In genomic region chr22:36301851-36302250, GRCh38 we compare ENCODE assay signal across 9 cellular contexts. TPM values are rescaled to one million over a fixed set of nuclear protein-coding genes. Genes with fewer than 3 reads are reported as not detected.
A peak's percentile ranks its signal among the peaks of the same experiment; 100 is the strongest.
DNase-seq lines count a peak whose midpoint lies in the region; ATAC-seq and TF ChIP-seq lines count a peak whose summit lies in the region.
"Had no signal": no experiment of that assay in that cellular context is flagged by ENCODE, and none has a peak within 500 bp of the region (broad histone marks: within the 10 kb centered on the region; RNA-seq: fewer than 3 reads in every experiment).

No MANE protein-coding gene starts in this region.

- CTCF ChIA-PET in T-cell (lab: Charles Lee), result interaction anchor here (0.7 to 2.9 kb wide), 6 partner anchors 8 to 185 kb away, joined by 3 to 26 read pairs (median 5); no protein-coding TSS in a partner anchor

- no peak for ATAC-seq in T-cell (replicated peaks in 1 of 4)
- peak; percentile 20 for ATAC-seq in stimulated activated naive B cell treated with anti-CD40 and anti-IgM and Interleukin-4, amounts not matched to agents 10 μg/mL and 1 μg/mL and 100 μg/mL, for 72 hours (replicated peaks)
- no peak for ATAC-seq in HG03342 (IDR thresholded peaks at IDR 0.05; ENCODE audit: unreplicated experiment)

- H3K4me3 Mint-ChIP-seq in activated T-cell treated with anti-CD3 and anti-CD28 coated beads, Interleukin-2, amount 50 U/mL, for 24 hours, result no peak overlapping the region
- no peak overlapping the region for H3K4me3 Mint-ChIP-seq in T-cell
- H3K4me3 Mint-ChIP-seq in stimulated activated naive B cell treated with anti-CD40 and anti-IgM and Interleukin-4, amounts not matched to agents 10 μg/mL and 1 μg/mL and 100 μg/mL, for 72 hours, result no peak overlapping the region
- H3K4me3 Mint-ChIP-seq: T-helper 1 cell treated with Interleukin-12 subunit alpha and Interleukin-12 subunit beta and Interleukin-4 antibody, amounts not matched to agents 30 μg/mL and 1 μg/mL, for 36 hours had no signal

- H3K4me3 ChIP-seq in fibroblast of mammary gland (ENCODE audit: control insufficient read depth, low read depth, low read length), result no peak overlapping the region

- H3K4me1 Mint-ChIP-seq in activated T-cell treated with anti-CD3 and anti-CD28 coated beads, Interleukin-2, amount 50 U/mL, for 24 hours (ENCODE audit: low read depth), result peaks cover 11% of the 10 kb centered on the region
- peaks cover 11 to 15% (median 12%) of the 10 kb centered on the region in 3 donors for H3K4me1 Mint-ChIP-seq in T-cell
- H3K4me1 Mint-ChIP-seq in stimulated activated naive B cell treated with anti-CD40 and anti-IgM and Interleukin-4, amounts not matched to agents 10 μg/mL and 1 μg/mL and 100 μg/mL, for 72 hours, result peaks cover 14 to 36% of the 10 kb centered on the region in 2 donors

- no peak for DNase-seq in activated T-cell treated with anti-CD3 and anti-CD28 coated beads, Interleukin-2, amount 50 U/mL, for 24 hours
- DNase-seq in activated T-cell treated with anti-CD3 and anti-CD28 coated beads for 4 hours, result no peak
- DNase-seq in T-cell, result no peak
- DNase-seq in fibroblast of mammary gland (ENCODE audit: low read depth), result peak; percentile 45
- no peak for DNase-seq in stimulated activated naive B cell treated with anti-CD40 and anti-IgM and Interleukin-4, amounts not matched to agents 10 μg/mL and 1 μg/mL and 100 μg/mL, for 72 hours
- no peak for DNase-seq in GOT3 (lab: John Stamatoyannopoulos, UW)
- no peak for DNase-seq in stimulated activated CD4-positive, alpha-beta T cell treated with anti-CD3 and anti-CD28 coated beads, Interleukin-15, amount 100 ng/mL, for 24 hours

- H3K27me3 Mint-ChIP-seq in activated T-cell treated with anti-CD3 and anti-CD28 coated beads, Interleukin-2, amount 50 U/mL, for 24 hours, result no peaks in the 10 kb centered on the region
- H3K27me3 Mint-ChIP-seq in T-cell, result no peaks in the 10 kb centered on the region
- H3K27me3 Mint-ChIP-seq in stimulated activated naive B cell treated with anti-CD40 and anti-IgM and Interleukin-4, amounts not matched to agents 10 μg/mL and 1 μg/mL and 100 μg/mL, for 72 hours, result no peaks in the 10 kb centered on the region

- H3K36me3 Mint-ChIP-seq in activated T-cell treated with anti-CD3 and anti-CD28 coated beads, Interleukin-2, amount 50 U/mL, for 24 hours (ENCODE audit: low read depth), result peaks cover 100% of the 10 kb centered on the region
- peaks cover 53% of the 10 kb centered on the region for H3K36me3 Mint-ChIP-seq in T-cell
- H3K36me3 Mint-ChIP-seq in stimulated activated naive B cell treated with anti-CD40 and anti-IgM and Interleukin-4, amounts not matched to agents 10 μg/mL and 1 μg/mL and 100 μg/mL, for 72 hours, result peaks cover 49 to 70% of the 10 kb centered on the region in 2 donors

- H3K27ac Mint-ChIP-seq in activated T-cell treated with anti-CD3 and anti-CD28 coated beads, Interleukin-2, amount 50 U/mL, for 24 hours, result peak overlapping the region; percentile 88
- H3K27ac Mint-ChIP-seq in T-cell, result peak overlapping the region; percentile 16 to 68
- peak overlapping the region; percentile 80 for H3K27ac Mint-ChIP-seq in stimulated activated naive B cell treated with anti-CD40 and anti-IgM and Interleukin-4, amounts not matched to agents 10 μg/mL and 1 μg/mL and 100 μg/mL, for 72 hours

- H3K9me3 Mint-ChIP-seq in activated T-cell treated with anti-CD3 and anti-CD28 coated beads, Interleukin-2, amount 50 U/mL, for 24 hours, result no peaks in the 10 kb centered on the region
- H3K9me3 Mint-ChIP-seq in T-cell, result no peaks in the 10 kb centered on the region
- H3K9me3 Mint-ChIP-seq in stimulated activated naive B cell treated with anti-CD40 and anti-IgM and Interleukin-4, amounts not matched to agents 10 μg/mL and 1 μg/mL and 100 μg/mL, for 72 hours, result no peaks in the 10 kb centered on the region
- H3K9me3 Mint-ChIP-seq: T-helper 1 cell treated with Interleukin-12 subunit alpha and Interleukin-12 subunit beta and Interleukin-4 antibody, amounts not matched to agents 30 μg/mL and 1 μg/mL, for 36 hours had no signal

- POLR2A ChIA-PET in T-cell (lab: Charles Lee), result no interaction called here

- no peak for TF ChIP-seq CTCF in fibroblast of mammary gland (conservative IDR thresholded peaks at IDR 0.05; ENCODE audit: control insufficient read depth, insufficient read depth, low read depth, low read length)

RNA-seq across cellular contexts. Expression of gene APOL1, which starts 48.9 kb away (rescaled TPM):
- 10 to 100 TPM; 15.7 to 29.5 (median 19.8) TPM for total RNA-seq in T-cell

Comparison
In these comparisons a context has a peak if more than half of its experiments do, and no peak if none do; other contexts are left out.
1. ATAC-seq: peak in stimulated activated naive B cell treated with anti-CD40 and anti-IgM and Interleukin-4, amounts not matched to agents 10 μg/mL and 1 μg/mL and 100 μg/mL, for 72 hours (2 of 2); none in T-cell (0 of 4) and HG03342 (single experiment).
2. Peak in every context shown above with its lines, with median percentiles within 50 percentile points of each other: H3K27ac Mint-ChIP-seq.